ENCODE assay signal across 1 cellular context in the genomic region with DNA sequence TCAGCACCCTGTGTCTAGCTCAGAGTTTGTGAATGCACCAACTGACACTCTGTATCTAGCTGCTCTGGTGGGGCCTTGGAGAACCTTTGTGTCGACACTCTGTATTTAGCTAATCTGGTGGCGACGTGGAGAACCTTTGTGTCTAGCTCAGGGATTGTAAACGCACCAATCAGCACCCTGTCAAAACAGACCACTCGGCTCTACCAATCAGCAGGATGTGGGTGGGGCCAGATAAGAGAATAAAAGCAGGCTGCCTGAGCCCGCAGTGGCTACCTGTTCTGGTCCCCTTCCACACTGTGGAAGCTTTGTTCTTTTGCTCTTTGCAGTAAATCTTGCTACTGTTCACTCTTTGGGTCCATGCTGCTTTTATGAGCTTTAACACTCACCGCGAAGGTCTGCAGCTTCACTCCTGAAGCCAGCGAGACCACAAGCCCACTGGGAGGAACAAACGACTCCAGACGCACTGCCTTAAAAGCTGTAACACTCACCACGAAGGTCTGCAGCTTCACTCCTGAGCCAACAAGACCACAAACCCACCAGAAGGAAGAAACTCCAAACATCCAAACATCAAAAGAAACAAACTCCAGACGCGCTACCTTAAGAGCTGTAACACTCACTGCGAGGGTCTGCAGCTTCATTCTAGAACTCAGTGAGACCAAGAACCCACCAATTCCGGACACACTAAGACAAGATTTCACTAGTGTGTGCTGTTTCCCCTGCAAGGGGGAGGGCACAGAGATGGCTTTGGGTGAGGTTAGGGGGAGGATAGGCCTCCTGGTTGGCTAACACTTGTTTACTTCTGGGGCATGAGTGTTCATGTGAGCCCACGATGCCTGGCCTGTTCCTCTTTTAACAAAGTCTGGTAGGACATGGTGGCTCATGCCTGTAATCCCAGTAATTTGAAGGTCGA.
TF ChIP-seq lines count a peak whose summit lies in the region.
"Not testable (repeated sequence)": the region's sequence is repeated elsewhere in the genome, so short reads cannot be mapped to it uniquely, and the experiment has no call there.

Gene DPEP2 (minus strand): TSS at position 706 of the 910 bp plus-strand sequence. CDS start 6,272 bp downstream, outside the sequence.

TF ChIP-seq in K562, 482 proteins besides CTCF, POLR2A, EP300 and RAD21:
- TF ChIP-seq MTA3 (IDR thresholded peaks at IDR 0.05; ENCODE audit: borderline replicate concordance) (peak; percentile 81), NFYB (IDR thresholded peaks at IDR 0.05; ENCODE audit: extremely low read depth, insufficient read length) (peak; percentile 85), RBM25 (IDR thresholded peaks at IDR 0.05; ENCODE audit: low read depth, low read length, severe bottlenecking) (peak; percentile 12), FOXK2 (conservative IDR thresholded peaks at IDR 0.05 in 1 of 2, IDR thresholded peaks at IDR 0.05 in 1 of 2; ENCODE audit: low read depth in 2 of 2) (0 out of 4 replicates have a peak, but pooled peaks of 1 of the 2 experiments have one; percentile 44), SPI1 (IDR thresholded peaks at IDR 0.05; ENCODE audit: borderline replicate concordance, low read depth, low read length) (peak; percentile 80), L3MBTL2 (IDR thresholded peaks at IDR 0.05) (peak; percentile 53; the same call in 1 of the 2 replicates), SREBF1 (IDR thresholded peaks at IDR 0.05; ENCODE audit: borderline replicate concordance, low read depth, low read length) (peak; percentile 87; the same call in 1 of the 2 replicates), NR2C1 (IDR thresholded peaks at IDR 0.05) (0 out of 2 replicates have a peak, but pooled peaks have one; percentile 13), KDM5B (IDR thresholded peaks at IDR 0.05; ENCODE audit: insufficient replicate concordance, low read depth, low read length) (peak; percentile 51), MGA (IDR thresholded peaks at IDR 0.05) (0 out of 2 replicates have a peak, but pooled peaks have one; percentile 31), FOS (IDR thresholded peaks at IDR 0.05; ENCODE audit: extremely low read depth, insufficient read length) (peak; percentile 28), RBFOX2 (IDR thresholded peaks at IDR 0.05; ENCODE audit: low read depth, low read length) (peak; percentile 37; the same call in 1 of the 2 replicates), POLR2AphosphoS5 (IDR thresholded peaks at IDR 0.05; ENCODE audit: control insufficient read depth, insufficient read depth, low read depth, low read length) (0 out of 2 replicates have a peak, but pooled peaks have one; percentile 23), ASH1L (IDR thresholded peaks at IDR 0.05; ENCODE audit: borderline replicate concordance, low read depth, partially characterized antibody) (peak; percentile 40), POLR2B (IDR thresholded peaks at IDR 0.05; ENCODE audit: low read depth, partially characterized antibody) (peak; percentile 65), THRAP3 (IDR thresholded peaks at IDR 0.05; ENCODE audit: borderline replicate concordance) (0 out of 2 replicates have a peak, but pooled peaks have one; percentile 65), SUPT5H (IDR thresholded peaks at IDR 0.05) (peak; percentile 76)
- TF ChIP-seq NR2C1 (tag; IDR thresholded peaks at IDR 0.05): not testable (repeated sequence)
- TF ChIP-seq, protein P1, sequence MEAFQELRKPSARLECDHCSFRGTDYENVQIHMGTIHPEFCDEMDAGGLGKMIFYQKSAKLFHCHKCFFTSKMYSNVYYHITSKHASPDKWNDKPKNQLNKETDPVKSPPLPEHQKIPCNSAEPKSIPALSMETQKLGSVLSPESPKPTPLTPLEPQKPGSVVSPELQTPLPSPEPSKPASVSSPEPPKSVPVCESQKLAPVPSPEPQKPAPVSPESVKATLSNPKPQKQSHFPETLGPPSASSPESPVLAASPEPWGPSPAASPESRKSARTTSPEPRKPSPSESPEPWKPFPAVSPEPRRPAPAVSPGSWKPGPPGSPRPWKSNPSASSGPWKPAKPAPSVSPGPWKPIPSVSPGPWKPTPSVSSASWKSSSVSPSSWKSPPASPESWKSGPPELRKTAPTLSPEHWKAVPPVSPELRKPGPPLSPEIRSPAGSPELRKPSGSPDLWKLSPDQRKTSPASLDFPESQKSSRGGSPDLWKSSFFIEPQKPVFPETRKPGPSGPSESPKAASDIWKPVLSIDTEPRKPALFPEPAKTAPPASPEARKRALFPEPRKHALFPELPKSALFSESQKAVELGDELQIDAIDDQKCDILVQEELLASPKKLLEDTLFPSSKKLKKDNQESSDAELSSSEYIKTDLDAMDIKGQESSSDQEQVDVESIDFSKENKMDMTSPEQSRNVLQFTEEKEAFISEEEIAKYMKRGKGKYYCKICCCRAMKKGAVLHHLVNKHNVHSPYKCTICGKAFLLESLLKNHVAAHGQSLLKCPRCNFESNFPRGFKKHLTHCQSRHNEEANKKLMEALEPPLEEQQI (IDR thresholded peaks at IDR 0.05): peak; percentile 14; the same call in 1 of the 2 replicates
